Comparison of ENCODE assay signal across 24 cellular contexts in genomic region chr6:46002264-46002663, GRCh38. TPM values are rescaled to one million over a fixed set of nuclear protein-coding genes. Genes with fewer than 3 reads are reported as not detected.
"Had no signal": no experiment of that assay in that cellular context is flagged by ENCODE, and none has a peak within 500 bp of the region (broad histone marks: within the 10 kb centered on the region; RNA-seq: fewer than 3 reads in every experiment).

No MANE protein-coding gene starts in this region.

- H3K4me1 Mint-ChIP-seq: naive B cell; neural crest cell; stimulated activated effector memory CD8-positive, alpha-beta T cell treated with anti-CD3 and anti-CD28 coated beads, Interleukin-12 subunit alpha, Interleukin-12 subunit beta, amount 100 ng/mL, for 72 hours had no signal

- DNase-seq: caudate nucleus; effector CD8-positive, alpha-beta T cell; endodermal cell; esophagus squamous epithelium; foreskin melanocyte; mammary epithelial cell; naive B cell; pancreas; sigmoid colon; stimulated activated CD4-positive, alpha-beta T cell treated with anti-CD3 and anti-CD28 coated beads, Interleukin-2, amount 100 ng/mL, for 24 hours; stimulated activated CD4-positive, alpha-beta T cell treated with anti-CD3 and anti-CD28 coated beads, Interleukin-4, amount 100 ng/mL, for 24 hours; stimulated activated naive CD4-positive, alpha-beta T cell treated with Interleukin-2 at 50 U/mL for 16 hours; substantia nigra; testis had no signal

- H3K36me3 ChIP-seq: esophagus squamous epithelium, neutrophil, pancreas, sigmoid colon, tibial nerve, vagina had no signal

- H3K9me3 Mint-ChIP-seq: dendritic cell treated with granulocyte-macrophage colony-stimulating factor and Interleukin-4, amounts not matched to agents 40 ng/mL and 50 ng/mL, for 4 days; endodermal cell; naive B cell; natural killer cell treated with Interleukin-12 subunit alpha and Interleukin-12 subunit beta and Interleukin-15 and Interleukin-18, amount 100 ng/mL, for 72 hours; neural crest cell; stimulated activated effector memory CD8-positive, alpha-beta T cell treated with anti-CD3 and anti-CD28 coated beads, Interleukin-12 subunit alpha, Interleukin-12 subunit beta, amount 100 ng/mL, for 72 hours had no signal

- H3K27ac Mint-ChIP-seq: dendritic cell treated with granulocyte-macrophage colony-stimulating factor and Interleukin-4, amounts not matched to agents 40 ng/mL and 50 ng/mL, for 4 days; endodermal cell; naive B cell; natural killer cell treated with Interleukin-12 subunit alpha and Interleukin-12 subunit beta and Interleukin-15 and Interleukin-18, amount 100 ng/mL, for 72 hours; stimulated activated effector memory CD8-positive, alpha-beta T cell treated with anti-CD3 and anti-CD28 coated beads, Interleukin-12 subunit alpha, Interleukin-12 subunit beta, amount 100 ng/mL, for 72 hours had no signal

- H3K4me1 ChIP-seq: esophagus squamous epithelium, pancreas, sigmoid colon, testis, tibial nerve, vagina had no signal

- H3K9me3 ChIP-seq: esophagus squamous epithelium, neutrophil, pancreas, sigmoid colon, testis, tibial nerve, vagina had no signal

- H3K4me3 Mint-ChIP-seq: dendritic cell treated with granulocyte-macrophage colony-stimulating factor and Interleukin-4, amounts not matched to agents 40 ng/mL and 50 ng/mL, for 4 days; endodermal cell; naive B cell; natural killer cell treated with Interleukin-12 subunit alpha and Interleukin-12 subunit beta and Interleukin-15 and Interleukin-18, amount 100 ng/mL, for 72 hours; neural crest cell; stimulated activated effector memory CD8-positive, alpha-beta T cell treated with anti-CD3 and anti-CD28 coated beads, Interleukin-12 subunit alpha, Interleukin-12 subunit beta, amount 100 ng/mL, for 72 hours had no signal

- H3K27me3 ChIP-seq: esophagus squamous epithelium, hepatocyte, pancreas, sigmoid colon, testis, tibial nerve, vagina had no signal

- ATAC-seq: natural killer cell treated with Interleukin-12 subunit alpha and Interleukin-12 subunit beta and Interleukin-15 and Interleukin-18, amount 100 ng/mL, for 72 hours; pancreas; stimulated activated effector memory CD8-positive, alpha-beta T cell treated with anti-CD3 and anti-CD28 coated beads, Interleukin-12 subunit alpha, Interleukin-12 subunit beta, amount 100 ng/mL, for 72 hours had no signal

- H3K36me3 Mint-ChIP-seq: naive B cell; natural killer cell treated with Interleukin-12 subunit alpha and Interleukin-12 subunit beta and Interleukin-15 and Interleukin-18, amount 100 ng/mL, for 72 hours; stimulated activated effector memory CD8-positive, alpha-beta T cell treated with anti-CD3 and anti-CD28 coated beads, Interleukin-12 subunit alpha, Interleukin-12 subunit beta, amount 100 ng/mL, for 72 hours had no signal

- H3K4me3 ChIP-seq: esophagus squamous epithelium, hepatocyte, pancreas, sigmoid colon, testis, tibial nerve, vagina had no signal

- H3K27ac ChIP-seq: esophagus squamous epithelium, hepatocyte, neutrophil, pancreas, sigmoid colon, testis, tibial nerve, vagina had no signal

RNA-seq across cellular contexts. Expression of gene CLIC5, which starts 13.4 kb away (rescaled TPM):
- total RNA-seq: bronchial epithelial cell, mammary epithelial cell, neural crest cell had no signal
- polyA plus RNA-seq: endothelial cell of umbilical vein, mammary epithelial cell had no signal
